ENCODE assay signal across 22 cellular contexts in genomic region chr15:39599871-39600270, GRCh38. TPM values are rescaled to one million over a fixed set of nuclear protein-coding genes. Genes with fewer than 3 reads are reported as not detected.
A peak's percentile ranks its signal among the peaks of the same experiment; 100 is the strongest.
DNase-seq lines count a peak whose midpoint lies in the region; ATAC-seq and TF ChIP-seq lines count a peak whose summit lies in the region.
"Had no signal": no experiment of that assay in that cellular context is flagged by ENCODE, and none has a peak within 500 bp of the region (broad histone marks: within the 10 kb centered on the region; RNA-seq: fewer than 3 reads in every experiment).

No MANE protein-coding gene starts in this region.

- POLR2A ChIA-PET in AG04449 (lab: Yijun Ruan, JAX) = interaction anchor here (0.7 to 1.9 kb wide), 4 partner anchors 19 to 428 kb away, joined by 3 to 4 read pairs (median 4); partner anchors contain the start of gene THBS1
- POLR2A ChIA-PET in WTC11 (lab: Charles Lee) = no interaction called here

- no peaks in the 10 kb centered on the region for H3K27me3 Mint-ChIP-seq in WTC11 (ENCODE audit: low read depth)
- H3K27me3 Mint-ChIP-seq: T-cell had no signal

- CTCF ChIA-PET in AG04449 (lab: Yijun Ruan, JAX) = interaction anchor here (2.4 to 2.6 kb wide), 2 partner anchors 157 kb away, joined by 10 to 20 read pairs; no protein-coding TSS in a partner anchor
- CTCF ChIA-PET in WTC11 (lab: Charles Lee) = interaction anchor here (0.7 to 2.4 kb wide), 3 partner anchors 19 to 157 kb away, joined by 4 to 15 read pairs (median 5); partner anchors contain the start of gene THBS1

- DNase-seq in AG04449 (ENCODE audit: low read depth, low spot score) (peak; percentile 38), LHCN-M2 (ENCODE audit: low read depth) (peak; percentile 63), dermis microvascular lymphatic vessel endothelial cell (ENCODE audit: low read depth in 2 of 2) (peak; percentile 64 to 68), lung microvascular endothelial cell (ENCODE audit: low read depth in 2 of 2) (peak; percentile 48 to 72), cerebellar cortex (ENCODE audit: low spot score) (no peak), WTC11 (ENCODE audit: low spot score) (no peak), brain microvascular endothelial cell (no peak)
- DNase-seq: activated CD4-positive, alpha-beta T cell treated with anti-CD3 and anti-CD28 coated beads for 48 hours; CD4-positive, CD25-positive, alpha-beta regulatory T cell; DMS 273 treated with DMSO at 0.1 percent for 48 hours; GF-D8; head of caudate nucleus; left ventricle myocardium superior; mucosa of descending colon; NCI-H146; NCI-H2171 treated with DMSO at 0.1 percent for 48 hours; T-cell had no signal

- peaks cover 23% of the 10 kb centered on the region for H3K36me3 ChIP-seq in brain microvascular endothelial cell (replicated peaks)
- H3K36me3 ChIP-seq: neutrophil had no signal

- no peak overlapping the region for H3K4me3 Mint-ChIP-seq in WTC11
- H3K4me3 Mint-ChIP-seq: CD4-positive, CD25-positive, alpha-beta regulatory T cell; T-cell had no signal

- TF ChIP-seq CTCF in AG04449 (IDR thresholded peaks at IDR 0.05; ENCODE audit: insufficient read depth, low read length, missing control alignments) (no peak), WTC11 (IDR thresholded peaks at IDR 0.05) (no peak), brain microvascular endothelial cell (IDR thresholded peaks at IDR 0.05; ENCODE audit: low read depth, low read length, missing control alignments) (no peak)

- H3K36me3 Mint-ChIP-seq in WTC11 = peaks cover 15% of the 10 kb centered on the region
- H3K36me3 Mint-ChIP-seq: CD4-positive, CD25-positive, alpha-beta regulatory T cell had no signal

- H3K4me3 ChIP-seq in AG04449 (ENCODE audit: low read depth, low read length) = no peak overlapping the region
- H3K4me3 ChIP-seq in brain microvascular endothelial cell (ENCODE audit: low read depth, low read length) = no peak overlapping the region
- H3K4me3 ChIP-seq: mucosa of descending colon had no signal

- no peak overlapping the region for H3K27ac ChIP-seq in brain microvascular endothelial cell
- H3K27ac ChIP-seq: neutrophil had no signal

- peaks cover 13% of the 10 kb centered on the region for H3K4me1 Mint-ChIP-seq in WTC11
- H3K4me1 Mint-ChIP-seq: CD4-positive, CD25-positive, alpha-beta regulatory T cell; T-cell had no signal

- ATAC-seq in WTC11 (no peak), HG03460 (IDR thresholded peaks at IDR 0.05; ENCODE audit: unreplicated experiment) (no peak)
- ATAC-seq: esophagus mucosa, left ventricle myocardium superior, mucosa of descending colon, Right ventricle myocardium inferior, T-cell had no signal

- no peak overlapping the region for H3K27ac Mint-ChIP-seq in WTC11
- H3K27ac Mint-ChIP-seq: activated T-helper 2 cell treated with anti-CD3 and anti-CD28 coated beads, Interferon-gamma antibody, Interleukin-2, Interleukin-4, amounts not matched to agents 10 μg/mL and 5 μg/mL and 100 μg/mL, durations not matched to agents 14 hours and 24 hours and 36 hours; CD4-positive, CD25-positive, alpha-beta regulatory T cell; T-cell had no signal

- no peaks in the 10 kb centered on the region for H3K27me3 ChIP-seq in brain microvascular endothelial cell (replicated peaks)
- H3K27me3 ChIP-seq: neutrophil had no signal

- in situ Hi-C loops in brain microvascular endothelial cell (cut with HindIII; ENCODE audit: low pct_ligation_motif_present, low sequenced_read_pairs) = no loop called here

- no peaks in the 10 kb centered on the region for H3K9me3 Mint-ChIP-seq in WTC11
- H3K9me3 Mint-ChIP-seq: activated T-helper 2 cell treated with anti-CD3 and anti-CD28 coated beads, Interferon-gamma antibody, Interleukin-2, Interleukin-4, amounts not matched to agents 10 μg/mL and 5 μg/mL and 100 μg/mL, durations not matched to agents 14 hours and 24 hours and 36 hours; T-cell had no signal

TF ChIP-seq in WTC11, 78 proteins besides CTCF, POLR2A, EP300 and RAD21:
- no peak for TF ChIP-seq TP53 (CRISPR knock-in tag; IDR thresholded peaks at IDR 0.05)
- TF ChIP-seq FOXK1 (CRISPR knock-in tag; IDR thresholded peaks at IDR 0.05) = no peak
- TF ChIP-seq OVOL2 (CRISPR knock-in tag; IDR thresholded peaks at IDR 0.05; ENCODE audit: borderline replicate concordance) = no peak
- TF ChIP-seq JUN (CRISPR knock-in tag; IDR thresholded peaks at IDR 0.05) = no peak
- no peak for TF ChIP-seq NR2C2 (CRISPR knock-in tag; IDR thresholded peaks at IDR 0.05)
- TF ChIP-seq PRRX2 (CRISPR knock-in tag; IDR thresholded peaks at IDR 0.05) = no peak
- no peak for TF ChIP-seq CREB1 (CRISPR knock-in tag; IDR thresholded peaks at IDR 0.05)
- no peak for TF ChIP-seq GTF2I (CRISPR knock-in tag; conservative IDR thresholded peaks at IDR 0.05)

RNA-seq across cellular contexts. Expression of gene THBS1, which starts 19.0 kb away (rescaled TPM):
- total RNA-seq in LHCN-M2 (2014; rRNA removed) (2,731 and 2,850 TPM in 2 replicates), dermis microvascular lymphatic vessel endothelial cell (4,129 and 8,012 TPM in 2 replicates), lung microvascular endothelial cell (3,460 and 6,737 TPM in 2 replicates), WTC11 (2021) (37.1 to 41.4 TPM (median 41.2 TPM) in 3 replicates)
- polyA plus RNA-seq in LHCN-M2 (2012) = 2,014 TPM

Comparison
In these comparisons a context has a peak if more than half of its experiments do, and no peak if none do; other contexts are left out.
1. DNase-seq: peak in AG04449 (single experiment), LHCN-M2 (single experiment), dermis microvascular lymphatic vessel endothelial cell (2 of 2) and lung microvascular endothelial cell (2 of 2); none in cerebellar cortex (single experiment), WTC11 (single experiment) and brain microvascular endothelial cell (single experiment).
2. RNA of gene THBS1, which starts 19.0 kb away (total RNA-seq): 3,460 to 6,737 TPM in lung microvascular endothelial cell, 4,129 to 8,012 TPM in dermis microvascular lymphatic vessel endothelial cell and 2,731 to 2,850 TPM in LHCN-M2; 37.1 to 41.4 TPM in WTC11; every median in the first group is over 10 times any median in the second.